Comparison of ENCODE assay signal across 8 cellular contexts in the genomic region with DNA sequence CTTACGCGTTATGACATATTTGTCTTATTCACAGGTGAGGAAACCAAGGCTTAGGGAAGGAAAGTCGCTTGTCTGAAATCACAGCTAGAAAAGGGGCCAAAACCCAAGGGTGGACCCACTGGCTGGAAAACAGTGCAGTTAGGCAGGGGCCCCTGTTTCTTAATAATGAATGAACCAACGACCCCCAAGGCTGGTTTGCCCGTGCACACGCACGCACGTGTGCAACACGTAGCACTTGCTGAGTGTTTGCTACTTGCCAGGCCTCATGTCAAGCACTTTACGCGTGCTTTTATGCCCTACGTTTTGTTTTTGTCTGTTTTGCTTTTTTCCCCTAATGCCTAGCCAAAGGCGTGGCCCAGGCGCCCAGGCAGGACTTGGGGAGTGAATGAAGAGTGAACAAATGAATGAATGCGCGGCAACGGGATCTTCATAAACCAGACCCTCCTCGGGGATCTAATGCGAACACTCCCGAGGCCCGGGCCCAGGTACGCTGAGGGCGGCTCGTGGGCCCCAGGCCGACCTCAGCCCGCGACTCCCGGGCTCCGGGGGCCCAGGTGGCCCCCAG. TPM values are rescaled to one million over a fixed set of nuclear protein-coding genes. Genes with fewer than 3 reads are reported as not detected.
A peak's percentile ranks its signal among the peaks of the same experiment; 100 is the strongest.
DNase-seq lines count a peak whose midpoint lies in the region; ATAC-seq and TF ChIP-seq lines count a peak whose summit lies in the region.

No MANE protein-coding gene starts in this region.

- TF ChIP-seq CTCF in A673 (conservative IDR thresholded peaks at IDR 0.05; ENCODE audit: low read depth, low read length) (no peak), esophagus muscularis mucosa (IDR thresholded peaks at IDR 0.05) (no peak), ovary (IDR thresholded peaks at IDR 0.05) (no peak)

- intact Hi-C loops in A673 (cut with micrococcal nuclease; ENCODE audit: unreplicated experiment) (no loop called here), esophagus muscularis mucosa (cut with DNase I) (no loop called here), ovary (cut with DNase I) (no loop called here)

- BruUV-seq in A673 (replicated peaks; lab: Mats Ljungman, UMichigan) = no TSS peak

- H3K27ac ChIP-seq in A673 (ENCODE audit: low read depth, low read length, poor library complexity, severe bottlenecking) (peak overlapping the region; percentile 85), esophagus muscularis mucosa (replicated peaks in 1 of 4) (peak overlapping the region; percentile 80 to 89 (median 88)), ovary (no peak overlapping the region)

- no peaks in the 10 kb centered on the region for H3K36me3 ChIP-seq in A673 (ENCODE audit: insufficient read depth, low read length, poor library complexity, severe bottlenecking)
- H3K36me3 ChIP-seq in esophagus muscularis mucosa = no peaks in the 10 kb centered on the region
- no peaks in the 10 kb centered on the region for H3K36me3 ChIP-seq in ovary

- TF ChIP-seq POLR2A in esophagus muscularis mucosa (IDR thresholded peaks at IDR 0.05; ENCODE audit: low read depth) (no peak), ovary (IDR thresholded peaks at IDR 0.05) (no peak)

- H3K4me3 ChIP-seq in A673 (ENCODE audit: low read depth, low read length, poor library complexity, severe bottlenecking) = peak overlapping the region; percentile 96
- peak overlapping the region; percentile 70 to 99 (median 95) for H3K4me3 ChIP-seq in esophagus muscularis mucosa
- peak overlapping the region; percentile 85 for H3K4me3 ChIP-seq in ovary

- H3K27me3 ChIP-seq in A673 (replicated peaks; ENCODE audit: insufficient read depth, low read depth, low read length, poor library complexity) = no peaks in the 10 kb centered on the region
- H3K27me3 ChIP-seq in esophagus muscularis mucosa = no peaks in the 10 kb centered on the region
- H3K27me3 ChIP-seq in ovary = no peaks in the 10 kb centered on the region

- CTCF ChIA-PET in A673 (lab: Charles Lee) = no interaction called here

- TF ChIP-seq EP300 in esophagus muscularis mucosa (IDR thresholded peaks at IDR 0.05) (no peak), ovary (IDR thresholded peaks at IDR 0.05) (no peak)

- H3K4me1 ChIP-seq in A673 (ENCODE audit: insufficient read depth, low read length, poor library complexity, severe bottlenecking) = peaks cover 23% of the 10 kb centered on the region
- peaks cover 9 to 39% (median 34%) of the 10 kb centered on the region in 4 donors for H3K4me1 ChIP-seq in esophagus muscularis mucosa
- peaks cover 2% of the 10 kb centered on the region for H3K4me1 ChIP-seq in ovary (ENCODE audit: insufficient read depth)

- peak; percentile 19 for ATAC-seq in GM18868 (IDR thresholded peaks at IDR 0.05; ENCODE audit: unreplicated experiment)
- peak; percentile 52 for ATAC-seq in SK-N-SH treated with all-trans-retinoic acid at 6 μM for 48 hours

- POLR2A ChIA-PET in A673 (lab: Charles Lee; ENCODE audit: low non-redundant PET) = no interaction called here

- DNase-seq in A673 (ENCODE audit: low spot score) (peak; percentile 37), esophagus muscularis mucosa (ENCODE audit: extremely low spot score) (no peak), ovary (no peak), hippocampal formation (lab: John Stamatoyannopoulos, UW) (no peak), NCI-H2107 (lab: John Stamatoyannopoulos, UW) (no peak), mesenteric fat pad (ENCODE audit: low spot score) (no peak)

- no peaks in the 10 kb centered on the region for H3K9me3 ChIP-seq in A673 (ENCODE audit: low read depth, low read length, poor library complexity, severe bottlenecking)
- no peaks in the 10 kb centered on the region for H3K9me3 ChIP-seq in esophagus muscularis mucosa
- no peaks in the 10 kb centered on the region for H3K9me3 ChIP-seq in ovary

- 21% methylated on average over 29 of the region's 29 CpGs for whole genome bisulfite sequencing in esophagus muscularis mucosa
- WGBS in ovary, 3 donors = 21 to 23% (median 21%) methylated on average over 28 to 29 of the region's 29 CpGs

TF ChIP-seq in SK-N-SH treated with all-trans-retinoic acid at 6 μM for 48 hours, 23 proteins besides CTCF, POLR2A, EP300 and RAD21:
- no peak for TF ChIP-seq ZC3H10 (CRISPR knock-in tag; IDR thresholded peaks at IDR 0.05)
- no peak for TF ChIP-seq ZFP30 (CRISPR knock-in tag; IDR thresholded peaks at IDR 0.05)
- TF ChIP-seq, protein P1, sequence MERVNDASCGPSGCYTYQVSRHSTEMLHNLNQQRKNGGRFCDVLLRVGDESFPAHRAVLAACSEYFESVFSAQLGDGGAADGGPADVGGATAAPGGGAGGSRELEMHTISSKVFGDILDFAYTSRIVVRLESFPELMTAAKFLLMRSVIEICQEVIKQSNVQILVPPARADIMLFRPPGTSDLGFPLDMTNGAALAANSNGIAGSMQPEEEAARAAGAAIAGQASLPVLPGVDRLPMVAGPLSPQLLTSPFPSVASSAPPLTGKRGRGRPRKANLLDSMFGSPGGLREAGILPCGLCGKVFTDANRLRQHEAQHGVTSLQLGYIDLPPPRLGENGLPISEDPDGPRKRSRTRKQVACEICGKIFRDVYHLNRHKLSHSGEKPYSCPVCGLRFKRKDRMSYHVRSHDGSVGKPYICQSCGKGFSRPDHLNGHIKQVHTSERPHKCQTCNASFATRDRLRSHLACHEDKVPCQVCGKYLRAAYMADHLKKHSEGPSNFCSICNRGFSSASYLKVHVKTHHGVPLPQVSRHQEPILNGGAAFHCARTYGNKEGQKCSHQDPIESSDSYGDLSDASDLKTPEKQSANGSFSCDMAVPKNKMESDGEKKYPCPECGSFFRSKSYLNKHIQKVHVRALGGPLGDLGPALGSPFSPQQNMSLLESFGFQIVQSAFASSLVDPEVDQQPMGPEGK (CRISPR knock-in tag; IDR thresholded peaks at IDR 0.05; ENCODE audit: borderline replicate concordance) = no peak
- no peak for TF ChIP-seq BACH2 (CRISPR knock-in tag; IDR thresholded peaks at IDR 0.05; ENCODE audit: borderline replicate concordance)
- no peak for TF ChIP-seq TOX (CRISPR knock-in tag; IDR thresholded peaks at IDR 0.05; ENCODE audit: borderline replicate concordance)
- TF ChIP-seq SNAI2 (CRISPR knock-in tag; IDR thresholded peaks at IDR 0.05) = no peak
- no peak for TF ChIP-seq ESRRG (CRISPR knock-in tag; IDR thresholded peaks at IDR 0.05)
- TF ChIP-seq, protein P2, sequence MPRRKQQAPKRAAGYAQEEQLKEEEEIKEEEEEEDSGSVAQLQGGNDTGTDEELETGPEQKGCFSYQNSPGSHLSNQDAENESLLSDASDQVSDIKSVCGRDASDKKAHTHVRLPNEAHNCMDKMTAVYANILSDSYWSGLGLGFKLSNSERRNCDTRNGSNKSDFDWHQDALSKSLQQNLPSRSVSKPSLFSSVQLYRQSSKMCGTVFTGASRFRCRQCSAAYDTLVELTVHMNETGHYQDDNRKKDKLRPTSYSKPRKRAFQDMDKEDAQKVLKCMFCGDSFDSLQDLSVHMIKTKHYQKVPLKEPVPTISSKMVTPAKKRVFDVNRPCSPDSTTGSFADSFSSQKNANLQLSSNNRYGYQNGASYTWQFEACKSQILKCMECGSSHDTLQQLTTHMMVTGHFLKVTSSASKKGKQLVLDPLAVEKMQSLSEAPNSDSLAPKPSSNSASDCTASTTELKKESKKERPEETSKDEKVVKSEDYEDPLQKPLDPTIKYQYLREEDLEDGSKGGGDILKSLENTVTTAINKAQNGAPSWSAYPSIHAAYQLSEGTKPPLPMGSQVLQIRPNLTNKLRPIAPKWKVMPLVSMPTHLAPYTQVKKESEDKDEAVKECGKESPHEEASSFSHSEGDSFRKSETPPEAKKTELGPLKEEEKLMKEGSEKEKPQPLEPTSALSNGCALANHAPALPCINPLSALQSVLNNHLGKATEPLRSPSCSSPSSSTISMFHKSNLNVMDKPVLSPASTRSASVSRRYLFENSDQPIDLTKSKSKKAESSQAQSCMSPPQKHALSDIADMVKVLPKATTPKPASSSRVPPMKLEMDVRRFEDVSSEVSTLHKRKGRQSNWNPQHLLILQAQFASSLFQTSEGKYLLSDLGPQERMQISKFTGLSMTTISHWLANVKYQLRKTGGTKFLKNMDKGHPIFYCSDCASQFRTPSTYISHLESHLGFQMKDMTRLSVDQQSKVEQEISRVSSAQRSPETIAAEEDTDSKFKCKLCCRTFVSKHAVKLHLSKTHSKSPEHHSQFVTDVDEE (CRISPR knock-in tag; IDR thresholded peaks at IDR 0.05) = no peak
- TF ChIP-seq CSDC2 (CRISPR knock-in tag; IDR thresholded peaks at IDR 0.05) = no peak
- no peak for TF ChIP-seq ZNF8 (CRISPR knock-in tag; IDR thresholded peaks at IDR 0.05)
- TF ChIP-seq, protein P3, sequence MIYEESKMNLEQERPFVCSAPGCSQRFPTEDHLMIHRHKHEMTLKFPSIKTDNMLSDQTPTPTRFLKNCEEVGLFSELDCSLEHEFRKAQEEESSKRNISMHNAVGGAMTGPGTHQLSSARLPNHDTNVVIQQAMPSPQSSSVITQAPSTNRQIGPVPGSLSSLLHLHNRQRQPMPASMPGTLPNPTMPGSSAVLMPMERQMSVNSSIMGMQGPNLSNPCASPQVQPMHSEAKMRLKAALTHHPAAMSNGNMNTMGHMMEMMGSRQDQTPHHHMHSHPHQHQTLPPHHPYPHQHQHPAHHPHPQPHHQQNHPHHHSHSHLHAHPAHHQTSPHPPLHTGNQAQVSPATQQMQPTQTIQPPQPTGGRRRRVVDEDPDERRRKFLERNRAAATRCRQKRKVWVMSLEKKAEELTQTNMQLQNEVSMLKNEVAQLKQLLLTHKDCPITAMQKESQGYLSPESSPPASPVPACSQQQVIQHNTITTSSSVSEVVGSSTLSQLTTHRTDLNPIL (CRISPR knock-in tag; IDR thresholded peaks at IDR 0.05; ENCODE audit: low read depth) = no peak
- TF ChIP-seq TCF4 (CRISPR knock-in tag; IDR thresholded peaks at IDR 0.05; ENCODE audit: borderline replicate concordance) = no peak
- TF ChIP-seq ZFP3 (CRISPR knock-in tag; IDR thresholded peaks at IDR 0.05) = no peak

RNA-seq across cellular contexts. Expression of a gene that starts 0.6 kb away (rescaled TPM):
- total RNA-seq in A673 (2021) (165 and 171 TPM in 2 replicates), esophagus muscularis mucosa (10 to 100 TPM; 45.3 to 71.2 (median 59.3) TPM), ovary (10 to 100 TPM; 41.1 to 83.6 (median 71.4) TPM), mesenteric fat pad (86.0 TPM)
- 10 to 100 TPM; 24.6 to 98.8 TPM for polyA plus RNA-seq in ovary

RNA-seq across cellular contexts. Expression of a gene that starts 50.9 kb away (rescaled TPM):
- total RNA-seq in A673 (2021) (22.0 and 27.2 TPM in 2 replicates), esophagus muscularis mucosa (100 to 1,000 TPM in 2 of 4 donors, 10 to 100 TPM in 2; 52.3 to 119 (median 80.4) TPM), ovary (10 to 100 TPM; 36.5 to 94.9 (median 60.9) TPM), mesenteric fat pad (55.4 TPM)
- 10 to 100 TPM; 20.7 to 27.0 TPM for polyA plus RNA-seq in ovary

Comparison
In these comparisons a context has a peak if more than half of its experiments do, and no peak if none do; other contexts are left out.
1. H3K27ac ChIP-seq: peak in A673 (single experiment) and esophagus muscularis mucosa (4 of 4); none in ovary (0 of 2).
2. Peak in every context shown above with its lines, with median percentiles within 50 percentile points of each other: H3K4me3 ChIP-seq.